Comparison of ENCODE assay signal across 12 cellular contexts in the genomic region with DNA sequence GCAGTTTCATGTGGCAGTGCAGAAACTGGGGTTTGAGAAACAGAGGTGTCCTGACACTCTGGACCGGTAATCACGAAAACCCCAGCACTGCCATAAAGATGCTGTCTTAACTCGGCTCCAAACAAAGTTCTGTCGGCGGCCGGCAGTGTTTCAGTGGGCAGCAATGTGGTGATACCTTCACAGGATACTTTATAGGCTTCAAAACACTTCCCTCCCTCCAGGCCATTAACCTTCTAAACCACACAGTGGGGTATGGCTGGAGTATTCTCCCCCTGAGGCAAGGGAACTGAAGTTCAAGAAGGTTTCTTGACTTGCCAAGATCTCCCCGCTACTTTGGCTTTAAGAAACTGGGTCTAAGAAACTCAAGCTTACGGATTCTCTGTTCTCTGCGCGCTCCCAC. TPM values are rescaled to one million over a fixed set of nuclear protein-coding genes. Genes with fewer than 3 reads are reported as not detected.
A peak's percentile ranks its signal among the peaks of the same experiment; 100 is the strongest.
DNase-seq lines count a peak whose midpoint lies in the region; ATAC-seq and TF ChIP-seq lines count a peak whose summit lies in the region.
"Had no signal": no experiment of that assay in that cellular context is flagged by ENCODE, and none has a peak within 500 bp of the region (broad histone marks: within the 10 kb centered on the region; RNA-seq: fewer than 3 reads in every experiment).

No MANE protein-coding gene starts in this region.

- no peaks in the 10 kb centered on the region for H3K9me3 ChIP-seq in osteoblast (ENCODE audit: low read depth, low read length)
- H3K9me3 ChIP-seq in MM.1S (replicated peaks; ENCODE audit: insufficient read depth, low read length), result no peaks in the 10 kb centered on the region
- H3K9me3 ChIP-seq: esophagus squamous epithelium, mucosa of descending colon had no signal

- H3K4me1 ChIP-seq in osteoblast (ENCODE audit: insufficient read depth, low read length), result peaks cover 15% of the 10 kb centered on the region
- H3K4me1 ChIP-seq in MM.1S (ENCODE audit: low read length), result peaks cover 11% of the 10 kb centered on the region

- H3K36me3 Mint-ChIP-seq in IgD-negative memory B cell, result peaks cover 5% of the 10 kb centered on the region

- no peaks in the 10 kb centered on the region for H3K9me3 Mint-ChIP-seq in IgD-negative memory B cell

- H3K27me3 ChIP-seq in GM06990 (replicated peaks; ENCODE audit: control insufficient read depth, insufficient read depth, low read length), result no peaks in the 10 kb centered on the region
- peaks cover 0 to 22% (median 0%) of the 10 kb centered on the region in 45 donors for H3K27me3 ChIP-seq in dorsolateral prefrontal cortex
- peaks cover 31% of the 10 kb centered on the region for H3K27me3 ChIP-seq in osteoblast (ENCODE audit: insufficient read depth, low read length)
- H3K27me3 ChIP-seq in MM.1S (replicated peaks; ENCODE audit: insufficient read depth, low read length), result peaks cover 15% of the 10 kb centered on the region

- H3K4me3 ChIP-seq in GM06990 (replicated peaks; ENCODE audit: low read depth, low read length) (peak overlapping the region; percentile 59), dorsolateral prefrontal cortex (peak overlapping the region in 58 of 59 donors; percentile 48 to 83 (median 66)), osteoblast (ENCODE audit: insufficient read depth, low read length) (no peak overlapping the region), MM.1S (ENCODE audit: low read length) (no peak overlapping the region)

- TF ChIP-seq CTCF in GM06990 (IDR thresholded peaks at IDR 0.05; ENCODE audit: insufficient read depth, low read length, poor library complexity, severe bottlenecking), result no peak
- no peak for TF ChIP-seq CTCF in dorsolateral prefrontal cortex (IDR thresholded peaks at IDR 0.05 in 54 of 56, conservative IDR thresholded peaks at IDR 0.05 in 2 of 56; ENCODE audit: low read depth in 1 of 56, partially characterized antibody in 56 of 56)
- no peak for TF ChIP-seq CTCF in osteoblast (IDR thresholded peaks at IDR 0.05; ENCODE audit: extremely low read depth, low read depth, low read length)
- TF ChIP-seq CTCF in MM.1S (IDR thresholded peaks at IDR 0.05; ENCODE audit: low read length), result no peak

- no peak overlapping the region for H3K4me2 ChIP-seq in osteoblast (ENCODE audit: insufficient read depth, low read length)
- no peak overlapping the region for H3K4me2 ChIP-seq in MM.1S (ENCODE audit: low read depth, low read length)

- DNase-seq in GM06990 (ENCODE audit: extremely low read depth, insufficient read length), result peak; percentile 29
- DNase-seq in dorsolateral prefrontal cortex, result no peak
- DNase-seq in osteoblast (ENCODE audit: insufficient read length, low spot score, missing footprints), result peak; percentile 38
- DNase-seq in MM.1S, result no peak
- no peak for DNase-seq in NCI-H1930 (lab: John Stamatoyannopoulos, UW)
- no peak for DNase-seq in midbrain (lab: John Stamatoyannopoulos, UW)
- DNase-seq: activated naive CD4-positive, alpha-beta T cell treated with anti-CD3 and anti-CD28 coated beads, Interleukin-2, amount 50 U/mL, for 16 hours; esophagus squamous epithelium; NCI-H1436 treated with DMSO at 0.1 percent for 48 hours had no signal

- H3K9ac ChIP-seq in MM.1S (ENCODE audit: low read length), result no peak overlapping the region

- peak overlapping the region in 23 of 59 donors; percentile 1 to 90 (median 66) for H3K27ac ChIP-seq in dorsolateral prefrontal cortex
- H3K27ac ChIP-seq in osteoblast (ENCODE audit: low read depth, low read length), result no peak overlapping the region
- no peak overlapping the region for H3K27ac ChIP-seq in MM.1S (ENCODE audit: low read length)

- H4K20me1 ChIP-seq in osteoblast (ENCODE audit: insufficient read depth, low read length) (no peaks in the 10 kb centered on the region), MM.1S (ENCODE audit: insufficient read depth, low read length) (no peaks in the 10 kb centered on the region)

- H3K36me3 ChIP-seq in GM06990 (ENCODE audit: control insufficient read depth, insufficient read depth, low read length) (no peaks in the 10 kb centered on the region), osteoblast (ENCODE audit: insufficient read depth, low read length) (no peaks in the 10 kb centered on the region), MM.1S (replicated peaks; ENCODE audit: insufficient read depth, low read length) (no peaks in the 10 kb centered on the region)
- H3K36me3 ChIP-seq: esophagus squamous epithelium had no signal

- H3K27me3 Mint-ChIP-seq in IgD-negative memory B cell, result no peaks in the 10 kb centered on the region

- peak overlapping the region; percentile 94 to 99 (median 98) for H3K4me3 Mint-ChIP-seq in IgD-negative memory B cell

- H3K79me2 ChIP-seq in osteoblast (ENCODE audit: insufficient read depth, low read length) (no peaks in the 10 kb centered on the region), MM.1S (ENCODE audit: low read length) (no peaks in the 10 kb centered on the region)

- H3K4me1 Mint-ChIP-seq in IgD-negative memory B cell, result peaks cover 28 to 47% (median 38%) of the 10 kb centered on the region in 3 donors

- peak overlapping the region; percentile 84 to 98 (median 93) for H3K27ac Mint-ChIP-seq in IgD-negative memory B cell

- H3F3A ChIP-seq in MM.1S (ENCODE audit: insufficient read depth, low read length), result peaks cover 8% of the 10 kb centered on the region

- no peak for ATAC-seq in GM19463 (IDR thresholded peaks at IDR 0.05; ENCODE audit: unreplicated experiment)

- H3K9me2 ChIP-seq in MM.1S (replicated peaks; ENCODE audit: insufficient read depth, low read length), result no peaks in the 10 kb centered on the region

- intact Hi-C loops in dorsolateral prefrontal cortex (cut with DNase I), result no loop called here

- H2AFZ ChIP-seq in osteoblast (ENCODE audit: low read length), result no peak overlapping the region
- H2AFZ ChIP-seq in MM.1S (ENCODE audit: low read length), result no peak overlapping the region

RNA-seq across cellular contexts. Expression of a gene that starts 1.1 kb away (rescaled TPM):
- polyA plus RNA-seq in IgD-negative memory B cell, result 82.6 TPM
- total RNA-seq in dorsolateral prefrontal cortex (10 to 100 TPM in 25 of 120 experiments, 1 to 10 TPM in 95; 2.7 to 14.6 (median 7.8) TPM), osteoblast (6.5 and 7.4 TPM in 2 replicates)

Comparison
In these comparisons a context has a peak if more than half of its experiments do, and no peak if none do; other contexts are left out.
1. DNase-seq: peak in GM06990 (single experiment) and osteoblast (single experiment); none in dorsolateral prefrontal cortex (0 of 10), MM.1S (single experiment), NCI-H1930 (0 of 2) and midbrain (single experiment).
2. H3K4me3 ChIP-seq: peak in GM06990 (single experiment) and dorsolateral prefrontal cortex (58 of 59); none in osteoblast (single experiment) and MM.1S (single experiment).